Comparison of ENCODE assay signal across 14 cellular contexts in the genomic region with DNA sequence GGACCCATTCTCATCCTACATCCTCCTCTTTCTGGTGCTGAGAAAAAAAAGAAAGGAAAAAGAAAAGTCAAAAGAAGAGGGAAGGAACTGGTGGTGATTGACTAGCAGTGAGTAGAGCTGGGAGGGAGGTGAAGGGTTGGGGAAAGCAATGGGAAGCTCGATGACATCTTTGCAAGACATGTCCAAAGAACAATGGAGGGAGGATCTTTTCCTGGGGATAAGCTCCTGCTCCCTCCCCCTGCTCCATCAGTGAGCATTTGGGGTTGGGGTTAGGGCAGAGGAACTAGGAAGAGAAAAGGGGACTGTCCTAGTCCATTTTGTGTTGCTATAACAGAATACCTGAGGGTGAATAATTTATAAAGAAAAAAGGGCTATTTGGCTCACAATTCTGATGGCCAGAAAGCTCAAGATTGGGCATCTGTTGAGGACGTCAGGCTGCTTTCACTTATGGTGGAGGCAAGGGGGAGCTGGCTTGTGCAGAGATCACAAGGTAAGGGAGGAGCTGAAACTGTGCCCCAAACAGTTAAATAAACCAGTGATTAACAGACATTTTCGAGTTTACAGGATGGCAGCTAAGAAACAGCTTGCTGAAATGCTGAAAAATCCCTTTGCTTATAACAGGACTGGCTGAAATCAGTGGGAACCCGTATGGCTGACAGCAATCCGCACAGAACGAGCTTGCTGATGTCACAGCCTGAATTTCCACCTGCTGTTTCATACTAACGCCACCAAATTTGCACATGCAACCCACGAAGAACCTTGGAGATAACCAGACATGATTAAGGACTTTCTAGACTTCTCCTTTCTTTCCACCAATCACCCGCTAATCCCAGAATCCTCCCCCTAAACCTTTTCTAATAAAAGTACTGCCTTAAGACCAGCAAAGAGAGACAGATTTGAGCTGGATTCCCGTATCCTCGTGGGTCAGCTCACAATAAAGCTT. TPM values are rescaled to one million over a fixed set of nuclear protein-coding genes. Genes with fewer than 3 reads are reported as not detected.
DNase-seq lines count a peak whose midpoint lies in the region; ATAC-seq, FAIRE-seq and TF ChIP-seq lines count a peak whose summit lies in the region.
"Had no signal": no experiment of that assay in that cellular context is flagged by ENCODE, and none has a peak within 500 bp of the region (broad histone marks: within the 10 kb centered on the region; RNA-seq: fewer than 3 reads in every experiment).

No MANE protein-coding gene starts in this region.

- 8% methylated on average over 11 of the region's 11 CpGs for WGBS in GM12878 (ENCODE audit: insufficient coverage, insufficient replicate concordance, low lambda C conversion rate, missing lambda C conversion rate)

- no peak for TF ChIP-seq EP300 in GM12878 (IDR thresholded peaks at IDR 0.05; ENCODE audit: borderline replicate concordance in 1 of 2, control insufficient read depth in 1 of 2, low read depth in 2 of 2, low read length in 2 of 2)

- H3K4me3 ChIP-seq in GM12878 (no peak overlapping the region), neural progenitor cell (peak overlapping the region; percentile 14)
- H3K4me3 ChIP-seq: gastrocnemius medialis had no signal

- H3K4me2 ChIP-seq in GM12878 (ENCODE audit: control insufficient read depth, insufficient read depth) = peak overlapping the region; percentile 10; the same call in 1 of the 2 replicates
- peak overlapping the region; percentile 71 for H3K4me2 ChIP-seq in neural progenitor cell

- H4K20me1 ChIP-seq in GM12878 (ENCODE audit: control insufficient read depth, insufficient read depth) (no peaks in the 10 kb centered on the region), neural progenitor cell (ENCODE audit: low read depth) (no peaks in the 10 kb centered on the region)

- intact Hi-C loops in GM12878 (cut with micrococcal nuclease; ENCODE audit: unreplicated experiment) = no loop called here

- TF ChIP-seq RAD21 in GM12878 (IDR thresholded peaks at IDR 0.05; ENCODE audit: insufficient read depth, low read depth, low read length) = no peak

- H3K9ac ChIP-seq in GM12878 (ENCODE audit: control insufficient read depth, insufficient read depth, low read length) = no peak overlapping the region
- H3K9ac ChIP-seq in neural progenitor cell = peak overlapping the region; percentile 1

- H3K4me1 ChIP-seq in GM12878 (ENCODE audit: control insufficient read depth, insufficient read depth, low read length) (no peaks in the 10 kb centered on the region), neural progenitor cell (peaks cover 16% of the 10 kb centered on the region)
- H3K4me1 ChIP-seq: gastrocnemius medialis had no signal

- H3K4me3 Mint-ChIP-seq in neural progenitor cell (peak overlapping the region; percentile 0), WTC11 (no peak overlapping the region)

- CTCF ChIA-PET in GM12878 (lab: Yijun Ruan, JAX) (interaction anchor here (0.9 kb wide), 1 partner anchor 249 kb away, joined by 4 read pairs; no protein-coding TSS in a partner anchor), WTC11 (lab: Charles Lee) (interaction anchor here (0.5 to 3.9 kb wide), 15 partner anchors 8 to 452 kb away, joined by 3 to 34 read pairs (median 4); partner anchors contain the start of genes KRABD2 and SLC25A35)

- H3K36me3 Mint-ChIP-seq in neural progenitor cell (no peaks in the 10 kb centered on the region), WTC11 (no peaks in the 10 kb centered on the region)

- H3F3A ChIP-seq in neural progenitor cell (ENCODE audit: low read depth) = peaks cover 28% of the 10 kb centered on the region

- no peaks in the 10 kb centered on the region for H3K79me2 ChIP-seq in GM12878 (ENCODE audit: control insufficient read depth, insufficient read depth, low read length)
- no peaks in the 10 kb centered on the region for H3K79me2 ChIP-seq in neural progenitor cell (ENCODE audit: low read depth)

- DNase-seq in GF-D8 (lab: John Stamatoyannopoulos, UW) = peak; percentile 52
- peak; percentile 36 for DNase-seq in NAMALWA (ENCODE audit: low spot score)
- DNase-seq in GM12878 (ENCODE audit: low read depth, low spot score) = no peak
- DNase-seq in neural progenitor cell (ENCODE audit: low spot score) = peak; percentile 72
- DNase-seq in WTC11 (ENCODE audit: low spot score) = no peak
- DNase-seq in iPS-NIHi7 (ENCODE audit: extremely low spot score) = no peak
- DNase-seq: DMS79 treated with DMSO at 0.1 percent for 48 hours, gastrocnemius medialis, T-helper 9 cell had no signal

- no peaks in the 10 kb centered on the region; a peak in 1 of 4 replicates for H3K27me3 ChIP-seq in GM12878 (replicated peaks in 1 of 2; ENCODE audit: control insufficient read depth in 2 of 2, insufficient read depth in 2 of 2, low read length in 1 of 2)
- H3K27me3 ChIP-seq in neural progenitor cell = no peaks in the 10 kb centered on the region
- H3K27me3 ChIP-seq: gastrocnemius medialis had no signal

- H3K27me3 Mint-ChIP-seq in neural progenitor cell (ENCODE audit: insufficient read depth, low read depth) = peaks cover 4% of the 10 kb centered on the region
- H3K27me3 Mint-ChIP-seq in WTC11 (ENCODE audit: low read depth) = no peaks in the 10 kb centered on the region

- H3K27ac Mint-ChIP-seq in neural progenitor cell (peak overlapping the region; percentile 77), WTC11 (no peak overlapping the region; the same call in none of the 2 replicates)

- peak; percentile 62 for ATAC-seq in GM12878
- ATAC-seq in WTC11 = no peak
- no peak for ATAC-seq in GM21619 (IDR thresholded peaks at IDR 0.05; ENCODE audit: unreplicated experiment)
- ATAC-seq in esophagus mucosa = no peak
- ATAC-seq: gastrocnemius medialis had no signal

- no peaks in the 10 kb centered on the region for H3K9me3 Mint-ChIP-seq in neural progenitor cell
- no peaks in the 10 kb centered on the region for H3K9me3 Mint-ChIP-seq in WTC11

- no TSS peak for BruUV-seq in GM12878 (replicated peaks; lab: Mats Ljungman, UMichigan)

- SMC1A ChIA-PET in GM12878 (lab: Charles Lee; ENCODE audit: uncharacterized antibody, unreplicated experiment) = interaction anchor here (1.2 kb wide), 1 partner anchor 32 kb away, joined by 3 read pairs; no protein-coding TSS in a partner anchor

- H3K27ac ChIP-seq in GM12878 (ENCODE audit: control insufficient read depth, insufficient read depth) (no peak overlapping the region), neural progenitor cell (no peak overlapping the region)
- H3K27ac ChIP-seq: gastrocnemius medialis had no signal

- H2AFZ ChIP-seq in GM12878 (ENCODE audit: control insufficient read depth, low read depth, low read length) (peak overlapping the region; percentile 37), neural progenitor cell (replicated peaks) (peak overlapping the region; percentile 48)

- no peak for FAIRE-seq in GM12878 (lab: Jason Lieb, UNC)

- no peak for TF ChIP-seq CTCF in GM12878 (IDR thresholded peaks at IDR 0.05 in 2 of 3, conservative IDR thresholded peaks at IDR 0.05 in 1 of 3; ENCODE audit: control insufficient read depth in 2 of 3, extremely low read depth in 1 of 3, insufficient read depth in 1 of 3, low read depth in 3 of 3, low read length in 3 of 3)
- no peak for TF ChIP-seq CTCF in neural progenitor cell (IDR thresholded peaks at IDR 0.05)
- no peak for TF ChIP-seq CTCF in WTC11 (IDR thresholded peaks at IDR 0.05)

- TF ChIP-seq POLR2A in GM12878 (IDR thresholded peaks at IDR 0.05; ENCODE audit: low read depth, low read length) = no peak

- H3K9me3 ChIP-seq in GM12878 (replicated peaks; ENCODE audit: control insufficient read depth, insufficient read depth, low read length) = no peaks in the 10 kb centered on the region
- H3K9me3 ChIP-seq in neural progenitor cell (ENCODE audit: low read depth) = no peaks in the 10 kb centered on the region
- H3K9me3 ChIP-seq: gastrocnemius medialis had no signal

- RAD21 ChIA-PET in GM12878 (lab: Charles Lee; ENCODE audit: unreplicated experiment) = no interaction called here

- H3K36me3 ChIP-seq in GM12878 (ENCODE audit: control insufficient read depth in 2 of 2, insufficient read depth in 2 of 2, low read length in 1 of 2) = no peaks in the 10 kb centered on the region
- no peaks in the 10 kb centered on the region for H3K36me3 ChIP-seq in neural progenitor cell
- H3K36me3 ChIP-seq: gastrocnemius medialis had no signal

- H3K4me1 Mint-ChIP-seq in neural progenitor cell (peaks cover 27% of the 10 kb centered on the region), WTC11 (peaks cover 19% of the 10 kb centered on the region)

- POLR2A ChIA-PET in GM12878 (lab: Charles Lee) (no interaction called here), WTC11 (lab: Charles Lee) (interaction anchor here (0.6 to 1.9 kb wide), 7 partner anchors 9 to 1017 kb away, joined by 3 to 11 read pairs (median 4); partner anchors contain the start of genes KRABD2, NDEL1 and SLC25A35)

- in situ Hi-C loops in GM12878 (cut with MboI) = no loop called here

RNA-seq across cellular contexts. Expression of gene ODF4, which starts 1.6 kb away (rescaled TPM):
- not detected in 2 replicates for total RNA-seq in GM12878 (2013; cell fraction: nucleolus; rRNA removed)
- not detected in 2 replicates for total RNA-seq in GM12878 (2014; rRNA removed)
- not detected in 2 replicates for total RNA-seq in GM12878 (2014; rRNA removed; fragmentation: Illumina TruSeq; extraction: Trizol)
- total RNA-seq in GM12878 (2021) = not detected in 2 replicates
- not detected for polyA plus RNA-seq in GM12878 (2011; ENCODE audit: low read depth)
- polyA plus RNA-seq in GM12878 (2011; rRNA removed) = not detected in 2 replicates
- polyA plus RNA-seq in GM12878 (2011; cell fraction: cytosol; rRNA removed) = not detected in 2 replicates
- polyA plus RNA-seq in GM12878 (2011; cell fraction: nucleus; rRNA removed) = not detected in 2 replicates
- not detected in 2 replicates for polyA plus RNA-seq in GM12878 (2012)
- not detected in 2 replicates for polyA plus RNA-seq in GM12878 (2014; fragmentation: Illumina TruSeq; extraction: Trizol)
- not detected for polyA plus RNA-seq in GM12878 (2014; fragmentation: Nextera tagmentation; extraction: Ambion mirVana)
- polyA plus RNA-seq in GM12878 (2014; rRNA removed) = not detected in 2 replicates
- polyA plus RNA-seq in GM12878 (2016; fragmentation: Nextera tagmentation; extraction: Ambion mirVana) = not detected
- polyA minus RNA-seq in GM12878 (2011; rRNA and poly(A)+ RNA removed) = not detected in 2 replicates
- not detected in 2 replicates for polyA minus RNA-seq in GM12878 (2011; cell fraction: cytosol; rRNA and poly(A)+ RNA removed)
- not detected in 2 replicates for polyA minus RNA-seq in GM12878 (2011; cell fraction: nucleus; rRNA and poly(A)+ RNA removed)
- total RNA-seq in neural progenitor cell (ENCODE audit: low replicate concordance) = not detected in 2 replicates
- not detected in 3 replicates for total RNA-seq in WTC11 (2021)
- not detected for total RNA-seq in esophagus mucosa
- total RNA-seq: cerebellum, gastrocnemius medialis, lung microvascular endothelial cell, skeletal muscle tissue had no signal

RNA-seq across cellular contexts. Expression of gene ARHGEF15, which starts 28.0 kb away (rescaled TPM):
- total RNA-seq in GM12878 (2013; cell fraction: nucleolus; rRNA removed) = not detected in 2 replicates
- total RNA-seq in GM12878 (2014; rRNA removed) (not detected in 2 replicates), GM12878 (2014; rRNA removed; fragmentation: Illumina TruSeq; extraction: Trizol) (not detected in 2 replicates), GM12878 (2021) (not detected in 2 replicates), neural progenitor cell (ENCODE audit: low replicate concordance) (0.07 and 0.50 TPM in 2 replicates), WTC11 (2021) (1.5 to 2.8 TPM (median 1.8 TPM) in 3 replicates), esophagus mucosa (1.8 TPM)
- polyA plus RNA-seq in GM12878 (2011; ENCODE audit: low read depth) = not detected
- polyA plus RNA-seq in GM12878 (2011; rRNA removed) (not detected in 2 replicates), GM12878 (2014; fragmentation: Illumina TruSeq; extraction: Trizol) (not detected in 2 replicates), GM12878 (2014; fragmentation: Nextera tagmentation; extraction: Ambion mirVana) (not detected), GM12878 (2014; rRNA removed) (not detected in 2 replicates), GM12878 (2016; fragmentation: Nextera tagmentation; extraction: Ambion mirVana) (not detected)
- not detected in 2 replicates for polyA plus RNA-seq in GM12878 (2011; cell fraction: cytosol; rRNA removed)
- polyA plus RNA-seq in GM12878 (2011; cell fraction: nucleus; rRNA removed) = not detected in 2 replicates
- not detected in 2 replicates for polyA plus RNA-seq in GM12878 (2012)
- polyA minus RNA-seq in GM12878 (2011; rRNA and poly(A)+ RNA removed) = not detected in 2 replicates
- not detected in 2 replicates for polyA minus RNA-seq in GM12878 (2011; cell fraction: cytosol; rRNA and poly(A)+ RNA removed)
- polyA minus RNA-seq in GM12878 (2011; cell fraction: nucleus; rRNA and poly(A)+ RNA removed) = not detected in 2 replicates

RNA-seq across cellular contexts. Expression of gene SLC25A35, which starts 42.9 kb away (rescaled TPM):
- total RNA-seq in GM12878 (2013; cell fraction: nucleolus; rRNA removed) = 5.0 and 6.5 TPM in 2 replicates
- total RNA-seq in GM12878 (2014; rRNA removed) (1.6 and 1.7 TPM in 2 replicates), GM12878 (2014; rRNA removed; fragmentation: Illumina TruSeq; extraction: Trizol) (1.1 and 1.5 TPM in 2 replicates), GM12878 (2021) (3.4 and 4.7 TPM in 2 replicates), neural progenitor cell (ENCODE audit: low replicate concordance) (0.67 and 1.1 TPM in 2 replicates), WTC11 (2021) (4.5 to 7.6 TPM (median 5.4 TPM) in 3 replicates), esophagus mucosa (2.6 TPM)
- polyA plus RNA-seq in GM12878 (2011; ENCODE audit: low read depth) = 1.7 TPM
- polyA plus RNA-seq in GM12878 (2011; rRNA removed) (0.91 and 2.0 TPM in 2 replicates), GM12878 (2014; fragmentation: Illumina TruSeq; extraction: Trizol) (2.6 and 3.2 TPM in 2 replicates), GM12878 (2014; fragmentation: Nextera tagmentation; extraction: Ambion mirVana) (1 to 10 TPM; 1.2 to 2.3 TPM), GM12878 (2014; rRNA removed) (4.2 and 4.6 TPM in 2 replicates), GM12878 (2016; fragmentation: Nextera tagmentation; extraction: Ambion mirVana) (1 to 10 TPM; 1.8 to 2.2 TPM)
- 2.4 and 2.8 TPM in 2 replicates for polyA plus RNA-seq in GM12878 (2011; cell fraction: cytosol; rRNA removed)
- polyA plus RNA-seq in GM12878 (2011; cell fraction: nucleus; rRNA removed) = 12.6 and 18.6 TPM in 2 replicates
- polyA plus RNA-seq in GM12878 (2012) = 2.8 and 3.0 TPM in 2 replicates
- polyA minus RNA-seq in GM12878 (2011; rRNA and poly(A)+ RNA removed) = 2.0 and 2.2 TPM in 2 replicates
- 0.53 and 1.1 TPM in 2 replicates for polyA minus RNA-seq in GM12878 (2011; cell fraction: cytosol; rRNA and poly(A)+ RNA removed)
- polyA minus RNA-seq in GM12878 (2011; cell fraction: nucleus; rRNA and poly(A)+ RNA removed) = 2.8 and 6.6 TPM in 2 replicates

RNA-seq across cellular contexts. Expression of gene RPL26, which starts 44.9 kb away (rescaled TPM):
- 734 and 744 TPM in 2 replicates for total RNA-seq in GM12878 (2013; cell fraction: nucleolus; rRNA removed)
- total RNA-seq in GM12878 (2014; rRNA removed) (3,483 and 4,154 TPM in 2 replicates), GM12878 (2014; rRNA removed; fragmentation: Illumina TruSeq; extraction: Trizol) (6,423 and 6,771 TPM in 2 replicates), GM12878 (2021) (3,090 and 3,251 TPM in 2 replicates), neural progenitor cell (ENCODE audit: low replicate concordance) (5,403 and 8,768 TPM in 2 replicates), WTC11 (2021) (1,825 to 2,081 TPM (median 2,046 TPM) in 3 replicates), esophagus mucosa (1,742 TPM)
- 29,600 TPM for polyA plus RNA-seq in GM12878 (2011; ENCODE audit: low read depth)
- polyA plus RNA-seq in GM12878 (2011; rRNA removed) (6,707 and 9,146 TPM in 2 replicates), GM12878 (2014; fragmentation: Illumina TruSeq; extraction: Trizol) (9,244 and 13,720 TPM in 2 replicates), GM12878 (2014; fragmentation: Nextera tagmentation; extraction: Ambion mirVana) (1,000 to 10,000 TPM; 3,591 to 5,060 TPM), GM12878 (2014; rRNA removed) (5,547 and 6,933 TPM in 2 replicates), GM12878 (2016; fragmentation: Nextera tagmentation; extraction: Ambion mirVana) (1,000 to 10,000 TPM; 1,451 to 1,481 TPM)
- 3,563 and 4,017 TPM in 2 replicates for polyA plus RNA-seq in GM12878 (2011; cell fraction: cytosol; rRNA removed)
- 1,482 and 1,865 TPM in 2 replicates for polyA plus RNA-seq in GM12878 (2011; cell fraction: nucleus; rRNA removed)
- polyA plus RNA-seq in GM12878 (2012) = 7,747 and 8,546 TPM in 2 replicates
- 1,892 and 3,308 TPM in 2 replicates for polyA minus RNA-seq in GM12878 (2011; rRNA and poly(A)+ RNA removed)
- polyA minus RNA-seq in GM12878 (2011; cell fraction: cytosol; rRNA and poly(A)+ RNA removed) = 414 and 466 TPM in 2 replicates
- 144 and 173 TPM in 2 replicates for polyA minus RNA-seq in GM12878 (2011; cell fraction: nucleus; rRNA and poly(A)+ RNA removed)

Comparison
In these comparisons a context has a peak if more than half of its experiments do, and no peak if none do; other contexts are left out.
1. DNase-seq: peak in GF-D8 (single experiment), NAMALWA (single experiment) and neural progenitor cell (single experiment); none in GM12878 (single experiment), WTC11 (single experiment) and iPS-NIHi7 (single experiment).